ENCODE assay signal across 15 cellular contexts in genomic region chr1:206591236-206591635, GRCh38. TPM values are rescaled to one million over a fixed set of nuclear protein-coding genes. Genes with fewer than 3 reads are reported as not detected.
A peak's percentile ranks its signal among the peaks of the same experiment; 100 is the strongest.
DNase-seq lines count a peak whose midpoint lies in the region; ATAC-seq and TF ChIP-seq lines count a peak whose summit lies in the region.
"Had no signal": no experiment of that assay in that cellular context is flagged by ENCODE, and none has a peak within 500 bp of the region (broad histone marks: within the 10 kb centered on the region; RNA-seq: fewer than 3 reads in every experiment).

No MANE protein-coding gene starts in this region.

- no peaks in the 10 kb centered on the region for H3K9me3 ChIP-seq in GM23248 (ENCODE audit: low read depth)

- H3F3A ChIP-seq in GM23248 (ENCODE audit: insufficient read depth), result peaks cover 34% of the 10 kb centered on the region

- POLR2A ChIA-PET in activated naive CD8-positive, alpha-beta T cell treated with anti-CD3 and anti-CD28 coated beads, Interleukin-2, amount 10 ng/mL, durations not matched to agents 7 days and 5 days (lab: Charles Lee), result interaction anchor here (1.0 to 2.4 kb wide), 4 partner anchors 11 to 46 kb away, joined by 3 to 8 read pairs (median 4); no protein-coding TSS in a partner anchor

- peak overlapping the region; percentile 83 for H3K27ac Mint-ChIP-seq in activated naive CD8-positive, alpha-beta T cell treated with anti-CD3 and anti-CD28 coated beads, Interleukin-2, amount 10 ng/mL, durations not matched to agents 7 days and 5 days
- H3K27ac Mint-ChIP-seq in progenitor cell of endocrine pancreas, result no peak overlapping the region

- H3K79me2 ChIP-seq in GM23248 (ENCODE audit: insufficient read depth), result no peaks in the 10 kb centered on the region

- no peak for ATAC-seq in activated naive CD8-positive, alpha-beta T cell treated with anti-CD3 and anti-CD28 coated beads, Interleukin-2, amount 10 ng/mL, durations not matched to agents 7 days and 5 days (ENCODE audit: low read depth)

- H4K20me1 ChIP-seq in GM23248 (ENCODE audit: insufficient read depth), result no peaks in the 10 kb centered on the region

- H3K27me3 Mint-ChIP-seq in activated naive CD8-positive, alpha-beta T cell treated with anti-CD3 and anti-CD28 coated beads, Interleukin-2, amount 10 ng/mL, durations not matched to agents 7 days and 5 days, result no peaks in the 10 kb centered on the region
- no peaks in the 10 kb centered on the region for H3K27me3 Mint-ChIP-seq in progenitor cell of endocrine pancreas

- peaks cover 30% of the 10 kb centered on the region for H3K4me1 ChIP-seq in GM23248 (ENCODE audit: insufficient read depth)

- peaks cover 25% of the 10 kb centered on the region for H3K36me3 ChIP-seq in GM23248 (ENCODE audit: low read depth)

- peak overlapping the region; percentile 24 for H3K4me2 ChIP-seq in GM23248 (ENCODE audit: unreplicated experiment)

- H2AFZ ChIP-seq in GM23248, result no peak overlapping the region

- no peak overlapping the region for H3K9ac ChIP-seq in GM23248

- DNase-seq in AG10803 (ENCODE audit: low read depth), result peak; percentile 33
- DNase-seq in GM23248, result no peak
- no peak for DNase-seq in activated naive CD8-positive, alpha-beta T cell treated with anti-CD3 and anti-CD28 coated beads, Interleukin-2, amount 10 ng/mL, durations not matched to agents 7 days and 5 days
- peak; percentile 83 for DNase-seq in myocyte (ENCODE audit: low read depth)
- no peak for DNase-seq in activated effector memory CD4-positive, alpha-beta T cell treated with Interleukin-2 at 50 U/mL for 16 hours
- DNase-seq in progenitor cell of endocrine pancreas (ENCODE audit: low spot score, unreplicated experiment), result no peak
- no peak for DNase-seq in stimulated activated CD4-positive, alpha-beta T cell treated with anti-CD3 and anti-CD28 coated beads, Interleukin-4, amount 100 ng/mL, for 1 hour
- DNase-seq in NCI-H524 treated with DMSO at 0.1 percent for 48 hours (lab: John Stamatoyannopoulos, UW), result no peak
- DNase-seq: activated gamma-delta T cell treated with Interleukin-2 at 50 U/mL for 16 hours, DMS79, NCI-H2081, NCI-H524, occipital lobe, small intestine had no signal

- peaks cover 44% of the 10 kb centered on the region for H3K4me1 Mint-ChIP-seq in activated naive CD8-positive, alpha-beta T cell treated with anti-CD3 and anti-CD28 coated beads, Interleukin-2, amount 10 ng/mL, durations not matched to agents 7 days and 5 days
- no peaks in the 10 kb centered on the region for H3K4me1 Mint-ChIP-seq in progenitor cell of endocrine pancreas (ENCODE audit: low read depth)

- no peak overlapping the region for H3K27ac ChIP-seq in GM23248

- H3K36me3 Mint-ChIP-seq in activated naive CD8-positive, alpha-beta T cell treated with anti-CD3 and anti-CD28 coated beads, Interleukin-2, amount 10 ng/mL, durations not matched to agents 7 days and 5 days, result peaks cover 30% of the 10 kb centered on the region
- peaks cover 18% of the 10 kb centered on the region for H3K36me3 Mint-ChIP-seq in progenitor cell of endocrine pancreas (ENCODE audit: insufficient read depth)

- H3K4me3 ChIP-seq in AG10803 (ENCODE audit: low read length) (no peak overlapping the region), GM23248 (no peak overlapping the region)
- H3K4me3 ChIP-seq: cardiac muscle cell had no signal

- WGBS in GM23248 (ENCODE audit: low coverage in 1 of 2, low lambda C conversion rate in 2 of 2, missing lambda C conversion rate in 2 of 2), 2 experiments, result 71 to 76% methylated on average over 5 of the region's 5 CpGs

- H3K9me3 Mint-ChIP-seq in activated naive CD8-positive, alpha-beta T cell treated with anti-CD3 and anti-CD28 coated beads, Interleukin-2, amount 10 ng/mL, durations not matched to agents 7 days and 5 days, result no peaks in the 10 kb centered on the region
- H3K9me3 Mint-ChIP-seq in progenitor cell of endocrine pancreas (ENCODE audit: low read depth), result no peaks in the 10 kb centered on the region

- H3K4me3 Mint-ChIP-seq in activated naive CD8-positive, alpha-beta T cell treated with anti-CD3 and anti-CD28 coated beads, Interleukin-2, amount 10 ng/mL, durations not matched to agents 7 days and 5 days, result no peak overlapping the region
- H3K4me3 Mint-ChIP-seq in progenitor cell of endocrine pancreas (ENCODE audit: low read depth), result no peak overlapping the region

- TF ChIP-seq CTCF in AG10803 (conservative IDR thresholded peaks at IDR 0.05; ENCODE audit: low read length) (no peak), progenitor cell of endocrine pancreas (IDR thresholded peaks at IDR 0.05; ENCODE audit: unreplicated experiment) (no peak)

- in situ Hi-C loops in GM23248 (cut with MboI), result no loop called here

- H3K9me2 ChIP-seq in GM23248 (ENCODE audit: insufficient read depth), result no peaks in the 10 kb centered on the region

- no peaks in the 10 kb centered on the region for H3K27me3 ChIP-seq in GM23248 (replicated peaks; ENCODE audit: insufficient read depth)
- H3K27me3 ChIP-seq: cardiac muscle cell had no signal

RNA-seq across cellular contexts. Expression of gene EIF2D, which starts 21.0 kb away (rescaled TPM):
- total RNA-seq in GM23248 (2014; rRNA removed; shearing (Covaris generic)), result 46.7 and 53.4 TPM in 2 replicates
- 31.2 and 31.4 TPM in 2 replicates for polyA plus RNA-seq in GM23248 (2016; fragmentation: Nextera tagmentation; extraction: Ambion mirVana)
- 10 to 100 TPM; 40.6 to 43.7 TPM for total RNA-seq in activated naive CD8-positive, alpha-beta T cell treated with anti-CD3 and anti-CD28 coated beads, Interleukin-2, amount 10 ng/mL, durations not matched to agents 7 days and 5 days
- 36.7 and 42.7 TPM in 2 replicates for total RNA-seq in myocyte
- polyA plus RNA-seq in myocyte (2012), result 43.5 TPM
- total RNA-seq in progenitor cell of endocrine pancreas, result 36.8 and 39.5 TPM in 2 replicates

RNA-seq across cellular contexts. Expression of gene DYRK3, which starts 44.1 kb away (rescaled TPM):
- total RNA-seq in GM23248 (2014; rRNA removed; shearing (Covaris generic)), result 28.8 and 31.5 TPM in 2 replicates
- 16.9 and 18.2 TPM in 2 replicates for polyA plus RNA-seq in GM23248 (2016; fragmentation: Nextera tagmentation; extraction: Ambion mirVana)
- total RNA-seq in activated naive CD8-positive, alpha-beta T cell treated with anti-CD3 and anti-CD28 coated beads, Interleukin-2, amount 10 ng/mL, durations not matched to agents 7 days and 5 days, result 1 to 10 TPM; 2.7 TPM
- total RNA-seq in myocyte (11.5 and 14.9 TPM in 2 replicates), progenitor cell of endocrine pancreas (8.4 and 9.1 TPM in 2 replicates)
- 7.0 TPM for polyA plus RNA-seq in myocyte (2012)

Comparison
In these comparisons a context has a peak if more than half of its experiments do, and no peak if none do; other contexts are left out.
1. DNase-seq: peak in AG10803 (single experiment) and myocyte (single experiment); none in GM23248 (single experiment), activated naive CD8-positive, alpha-beta T cell treated with anti-CD3 and anti-CD28 coated beads, Interleukin-2, amount 10 ng/mL, durations not matched to agents 7 days and 5 days (single experiment), activated effector memory CD4-positive, alpha-beta T cell treated with Interleukin-2 at 50 U/mL for 16 hours (single experiment), progenitor cell of endocrine pancreas (single experiment), stimulated activated CD4-positive, alpha-beta T cell treated with anti-CD3 and anti-CD28 coated beads, Interleukin-4, amount 100 ng/mL, for 1 hour (single experiment) and NCI-H524 treated with DMSO at 0.1 percent for 48 hours (single experiment).